In genomic region chr10:125992244-125992643, GRCh38 we compare ENCODE assay signal across 26 cellular contexts.
DNase-seq lines count a peak whose midpoint lies in the region; ATAC-seq and TF ChIP-seq lines count a peak whose summit lies in the region.
"Had no signal": no experiment of that assay in that cellular context is flagged by ENCODE, and none has a peak within 500 bp of the region (broad histone marks: within the 10 kb centered on the region; RNA-seq: fewer than 3 reads in every experiment).

No MANE protein-coding gene starts in this region.

- no peaks in the 10 kb centered on the region for H3K9me3 Mint-ChIP-seq in MCF 10A (ENCODE audit: unreplicated experiment)

- H3K4ac ChIP-seq in mesendoderm (ENCODE audit: low read depth, low read length) = no peak overlapping the region

- H3K9me3 ChIP-seq in mammary epithelial cell (replicated peaks; ENCODE audit: insufficient read depth, low read length) = no peaks in the 10 kb centered on the region
- H3K9me3 ChIP-seq: BE2C, Peyer's patch had no signal

- no peak overlapping the region for H3K27ac Mint-ChIP-seq in MCF 10A (ENCODE audit: low read depth, unreplicated experiment)
- H3K27ac Mint-ChIP-seq: CD14-positive monocyte had no signal

- intact Hi-C loops in mammary epithelial cell (cut with micrococcal nuclease) = no loop called here
- intact Hi-C loops in MCF 10A (cut with micrococcal nuclease) = no loop called here

- H4K5ac ChIP-seq in mesendoderm (ENCODE audit: low read length) = no peak overlapping the region

- no peaks in the 10 kb centered on the region for H3K36me3 Mint-ChIP-seq in MCF 10A (ENCODE audit: insufficient read depth, unreplicated experiment)
- H3K36me3 Mint-ChIP-seq: CD14-positive monocyte had no signal

- in situ Hi-C loops in mammary epithelial cell (cut with MboI; ENCODE audit: low sequenced_read_pairs in 2 of 2) = loop anchor here (25.0 kb wide), 2 partner anchors 395 to 745 kb away; partner anchors contain the start of gene ADAM12 (in 1 of the 2)

- H3K4me3 ChIP-seq in mammary epithelial cell (replicated peaks in 1 of 3; ENCODE audit: insufficient read depth in 1 of 3, low read depth in 2 of 3, low read length in 3 of 3) (no peak overlapping the region), mesendoderm (ENCODE audit: low read length) (no peak overlapping the region), H7 (ENCODE audit: insufficient read depth, low read depth, low read length) (no peak overlapping the region)
- H3K4me3 ChIP-seq: GM23248, Peyer's patch had no signal

- H3K4me2 ChIP-seq in mammary epithelial cell (ENCODE audit: insufficient read depth, low read depth, low read length) = no peak overlapping the region
- no peak overlapping the region for H3K4me2 ChIP-seq in mesendoderm (ENCODE audit: low read length)
- H3K4me2 ChIP-seq: KMS-11 had no signal

- CTCF ChIA-PET in mammary epithelial cell (lab: Charles Lee; ENCODE audit: low non-redundant PET) (no interaction called here), MCF 10A (lab: Yijun Ruan, JAX) (interaction anchor here (0.6 to 2.0 kb wide), 3 partner anchors 10 to 1630 kb away, joined by 3 to 7 read pairs (median 4); no protein-coding TSS in a partner anchor)

- H2AFZ ChIP-seq in mammary epithelial cell (ENCODE audit: low read depth, low read length) = peak overlapping the region; percentile 6
- H2AFZ ChIP-seq: GM23248 had no signal

- no peaks in the 10 kb centered on the region for H4K20me1 ChIP-seq in mammary epithelial cell (ENCODE audit: insufficient read depth, low read length)

- H3K27ac ChIP-seq in mammary epithelial cell (ENCODE audit: insufficient read depth, low read depth, low read length) = no peak overlapping the region
- H3K27ac ChIP-seq in mesendoderm (ENCODE audit: low read depth, low read length) = no peak overlapping the region
- H3K27ac ChIP-seq: GM23248, KMS-11, Peyer's patch had no signal

- no peaks in the 10 kb centered on the region for H3K79me1 ChIP-seq in mesendoderm (ENCODE audit: low read length)

- ATAC-seq in GM18873 (IDR thresholded peaks at IDR 0.05; ENCODE audit: low FRiP score, unreplicated experiment) = no peak

- DNase-seq in NCI-H1417 (lab: John Stamatoyannopoulos, UW) (peak in 2 of 3 experiments; percentile 4 to 43), NCI-H1417 treated with DMSO at 0.1 percent for 48 hours (lab: John Stamatoyannopoulos, UW) (no peak), mammary epithelial cell (no peak), MCF 10A (ENCODE audit: unreplicated experiment) (no peak), mesendoderm (peak; percentile 60), H7 (no peak), hippocampal formation (lab: John Stamatoyannopoulos, UW) (no peak)
- DNase-seq: 8988T, ACHN, BE2C, Calu3, GM23248, HCEC 1CT, IMR-90, NCI-H1048, NCI-H1930, NCI-H2171, NCI-H226, NCI-H526, OCI-M1, Peyer's patch, SHP77 treated with DMSO at 0.1 percent for 48 hours, T-helper 1 cell had no signal

- H3K23ac ChIP-seq in mesendoderm (ENCODE audit: low read length) = no peak overlapping the region

- H3K4me3 Mint-ChIP-seq in MCF 10A (ENCODE audit: unreplicated experiment) = no peak overlapping the region
- H3K4me3 Mint-ChIP-seq: CD14-positive monocyte had no signal

- H3K4me1 ChIP-seq in mammary epithelial cell (ENCODE audit: insufficient read depth, low read length) (no peaks in the 10 kb centered on the region), mesendoderm (ENCODE audit: control insufficient read depth, low read depth, low read length) (peaks cover 1% of the 10 kb centered on the region)
- H3K4me1 ChIP-seq: BE2C, Peyer's patch had no signal

- no peaks in the 10 kb centered on the region for H3K27me3 Mint-ChIP-seq in MCF 10A (ENCODE audit: insufficient read depth, unreplicated experiment)

- no peak overlapping the region for H2BK5ac ChIP-seq in mesendoderm (ENCODE audit: low read length)

- no peak overlapping the region for H3K56ac ChIP-seq in mesendoderm (ENCODE audit: low read length)

- H2AK5ac ChIP-seq in mesendoderm (ENCODE audit: low read length) = no peak overlapping the region

- TF ChIP-seq CTCF in mammary epithelial cell (conservative IDR thresholded peaks at IDR 0.05 in 1 of 2, IDR thresholded peaks at IDR 0.05 in 1 of 2; ENCODE audit: extremely low read depth in 1 of 2, insufficient read depth in 1 of 2, low read depth in 1 of 2, low read length in 2 of 2) (no peak), MCF 10A (IDR thresholded peaks at IDR 0.05; ENCODE audit: unreplicated experiment) (no peak)

- WGBS in mammary epithelial cell (ENCODE audit: low coverage, missing lambda C conversion rate) = 55% methylated on average over 7 of the region's 7 CpGs
- no CpG with 5 or more reads among the region's 7 CpGs for WGBS in mesendoderm (ENCODE audit: extremely low coverage, insufficient coverage, low lambda C conversion rate)

- H3K36me3 ChIP-seq in mammary epithelial cell (ENCODE audit: insufficient read depth, low read length) = no peaks in the 10 kb centered on the region
- H3K36me3 ChIP-seq in mesendoderm (ENCODE audit: control insufficient read depth, insufficient read depth, low read length) = no peaks in the 10 kb centered on the region
- no peaks in the 10 kb centered on the region for H3K36me3 ChIP-seq in H7 (replicated peaks; ENCODE audit: control insufficient read depth, insufficient read depth, low read length)
- H3K36me3 ChIP-seq: BE2C, Peyer's patch had no signal

- H3K9ac ChIP-seq in mammary epithelial cell (ENCODE audit: insufficient read depth, low read length) (no peak overlapping the region), mesendoderm (ENCODE audit: low read length) (no peak overlapping the region)
- H3K9ac ChIP-seq: GM23248, KMS-11 had no signal

- H4K8ac ChIP-seq in mesendoderm (ENCODE audit: low read depth, low read length) = no peak overlapping the region

- BruUV-seq in mammary epithelial cell (replicated peaks; lab: Mats Ljungman, UMichigan) (no TSS peak), MCF 10A (replicated peaks; lab: Mats Ljungman, UMichigan) (no TSS peak)

- peaks cover 4% of the 10 kb centered on the region for H3K4me1 Mint-ChIP-seq in MCF 10A (ENCODE audit: insufficient read depth, unreplicated experiment)
- H3K4me1 Mint-ChIP-seq: CD14-positive monocyte had no signal

- H2BK120ac ChIP-seq in mesendoderm (ENCODE audit: low read depth, low read length) = no peak overlapping the region

- POLR2A ChIA-PET in MCF 10A (lab: Yijun Ruan, JAX) = no interaction called here

- H3K79me2 ChIP-seq in mammary epithelial cell (ENCODE audit: insufficient read depth, low read length) = no peaks in the 10 kb centered on the region
- H3K79me2 ChIP-seq in mesendoderm (ENCODE audit: control insufficient read depth, insufficient read depth, low read length) = no peaks in the 10 kb centered on the region

- H3K18ac ChIP-seq in mesendoderm (ENCODE audit: low read length) = no peak overlapping the region

- dilution Hi-C loops in mammary epithelial cell (cut with HindIII; ENCODE audit: low sequenced_read_pairs) = no loop called here

- H2BK15ac ChIP-seq in mesendoderm (replicated peaks; ENCODE audit: low read depth) = no peak overlapping the region

- no peaks in the 10 kb centered on the region for H3K27me3 ChIP-seq in mammary epithelial cell (ENCODE audit: insufficient read depth, low read length)
- H3K27me3 ChIP-seq in mesendoderm (ENCODE audit: insufficient read depth, low read length, poor library complexity) = no peaks in the 10 kb centered on the region
- no peaks in the 10 kb centered on the region; the same call in 1 of the 2 replicates for H3K27me3 ChIP-seq in H7 (ENCODE audit: control insufficient read depth, insufficient read depth, low read length)
- H3K27me3 ChIP-seq: BE2C, Peyer's patch had no signal

Comparison
In these comparisons a context has a peak if more than half of its experiments do, and no peak if none do; other contexts are left out.
1. DNase-seq: peak in NCI-H1417 (2 of 3) and mesendoderm (single experiment); none in NCI-H1417 treated with DMSO at 0.1 percent for 48 hours (single experiment), mammary epithelial cell (single experiment), MCF 10A (single experiment), H7 (single experiment) and hippocampal formation (0 of 2).